Comparison of ENCODE assay signal across 9 cellular contexts in the genomic region with DNA sequence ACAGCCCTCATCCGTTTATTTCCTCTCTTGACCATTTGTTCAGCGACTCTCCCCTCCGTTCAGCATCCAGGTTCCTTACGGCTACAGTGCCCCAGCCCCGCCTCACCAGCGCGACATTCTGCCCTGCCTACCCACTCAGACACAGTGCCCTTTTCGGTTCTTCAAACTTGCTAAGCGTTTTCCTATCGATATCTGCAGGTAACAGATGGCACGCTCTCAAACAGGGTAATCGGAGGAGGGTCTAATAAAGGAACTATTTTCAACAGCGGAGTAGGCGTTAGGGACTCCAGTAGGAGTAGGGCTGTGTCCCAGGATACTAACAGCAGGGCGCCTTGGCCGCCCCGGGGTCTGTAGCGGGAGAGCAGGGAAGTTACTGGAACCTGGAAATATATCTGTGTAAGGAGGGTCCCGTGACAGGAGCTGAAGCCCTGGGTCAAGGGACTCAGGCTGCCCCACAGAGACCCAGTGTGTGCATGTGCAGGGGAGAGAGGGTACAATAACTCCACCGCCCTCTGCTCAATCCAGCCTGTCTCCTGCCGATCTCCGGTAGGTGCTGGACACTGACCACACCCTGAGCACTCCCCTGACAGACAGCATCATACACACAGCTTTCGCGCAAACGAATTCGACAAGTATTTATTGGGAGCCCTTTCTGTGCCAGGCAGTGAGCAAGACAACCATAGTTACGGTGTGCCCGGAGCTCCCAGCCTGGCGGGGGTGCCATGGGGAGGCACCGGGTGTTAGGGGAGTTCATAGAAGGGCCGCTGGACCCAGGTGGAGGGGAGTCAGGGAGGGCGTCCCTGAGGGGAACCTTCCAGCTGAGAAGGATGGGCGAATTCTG. TPM values are rescaled to one million over a fixed set of nuclear protein-coding genes. Genes with fewer than 3 reads are reported as not detected.
DNase-seq lines count a peak whose midpoint lies in the region; ATAC-seq and TF ChIP-seq lines count a peak whose summit lies in the region.
"Had no signal": no experiment of that assay in that cellular context is flagged by ENCODE, and none has a peak within 500 bp of the region (broad histone marks: within the 10 kb centered on the region; RNA-seq: fewer than 3 reads in every experiment).

No MANE protein-coding gene starts in this region.

- peak overlapping the region; percentile 77 to 94 (median 88) for H3K4me3 Mint-ChIP-seq in naive thymus-derived CD4-positive, alpha-beta T cell

- H3K27ac ChIP-seq in BLaER1: no peak overlapping the region
- H3K27ac ChIP-seq in HL-60 (replicated peaks): no peak overlapping the region
- H3K27ac ChIP-seq in brain microvascular endothelial cell: no peak overlapping the region
- no peak overlapping the region for H3K27ac ChIP-seq in naive thymus-derived CD4-positive, alpha-beta T cell (ENCODE audit: low read depth, low read length)

- CTCF ChIA-PET in naive thymus-derived CD4-positive, alpha-beta T cell (lab: Charles Lee): interaction anchor here (1.2 to 2.3 kb wide), 3 partner anchors 27 to 101 kb away, joined by 3 to 5 read pairs (median 4); no protein-coding TSS in a partner anchor

- intact Hi-C loops in naive thymus-derived CD4-positive, alpha-beta T cell (cut with micrococcal nuclease): loop anchor here (1.0 kb wide), 1 partner anchor 32 kb away; the partner anchor contains the start of gene RPS3 (in 2 of the 2)

- in situ Hi-C loops in brain microvascular endothelial cell (cut with HindIII; ENCODE audit: low pct_ligation_motif_present, low sequenced_read_pairs): no loop called here

- ATAC-seq in naive thymus-derived CD4-positive, alpha-beta T cell: peak; percentile 11
- ATAC-seq in HG02840 (IDR thresholded peaks at IDR 0.05; ENCODE audit: low FRiP score, unreplicated experiment) (no peak), HG02885 (IDR thresholded peaks at IDR 0.05; ENCODE audit: poor library complexity, unreplicated experiment) (no peak)

- H3K27ac Mint-ChIP-seq in naive thymus-derived CD4-positive, alpha-beta T cell: peak overlapping the region in 8 of 9 donors; percentile 55 to 90 (median 71)

- H3K27me3 ChIP-seq in BLaER1 (peaks cover 71% of the 10 kb centered on the region), HL-60 (ENCODE audit: insufficient read depth, poor library complexity, severe bottlenecking) (peaks cover 35% of the 10 kb centered on the region), brain microvascular endothelial cell (replicated peaks) (peaks cover 30% of the 10 kb centered on the region)
- peaks cover 4 to 5% of the 10 kb centered on the region in 2 donors for H3K27me3 ChIP-seq in naive thymus-derived CD4-positive, alpha-beta T cell (ENCODE audit: control insufficient read depth in 2 of 2, insufficient read depth in 2 of 2, low read length in 2 of 2)

- no peak overlapping the region for H3K9ac ChIP-seq in BLaER1

- TF ChIP-seq CTCF in HL-60 (IDR thresholded peaks at IDR 0.05; ENCODE audit: insufficient read depth, low read length) (no peak), brain microvascular endothelial cell (IDR thresholded peaks at IDR 0.05; ENCODE audit: low read depth, low read length, missing control alignments) (no peak)

- peaks cover 17 to 31% (median 22%) of the 10 kb centered on the region in 7 donors for H3K4me1 Mint-ChIP-seq in naive thymus-derived CD4-positive, alpha-beta T cell

- H3K4me3 ChIP-seq in BLaER1 (peak overlapping the region; percentile 65), HL-60 (replicated peaks; ENCODE audit: insufficient read depth, low read length) (peak overlapping the region; percentile 37), brain microvascular endothelial cell (ENCODE audit: low read depth, low read length) (peak overlapping the region; percentile 30)
- H3K4me3 ChIP-seq in naive thymus-derived CD4-positive, alpha-beta T cell (ENCODE audit: low read length): peak overlapping the region; percentile 54

- peak overlapping the region; percentile 78 for H3K4me2 ChIP-seq in BLaER1

- no peak for DNase-seq in HL-60 (ENCODE audit: low read depth in 1 of 2, low spot score in 1 of 2)
- DNase-seq in brain microvascular endothelial cell: no peak
- no peak for DNase-seq in naive thymus-derived CD4-positive, alpha-beta T cell
- DNase-seq in HCEC 1CT: no peak
- DNase-seq in HuH-7.5 (ENCODE audit: low spot score): no peak
- DNase-seq: SIG-M5 had no signal

- peaks cover 0 to 7% (median 3%) of the 10 kb centered on the region in 11 donors for H3K9me3 Mint-ChIP-seq in naive thymus-derived CD4-positive, alpha-beta T cell

- H3K36me3 ChIP-seq in BLaER1 (peaks cover 6% of the 10 kb centered on the region; the same call in 1 of the 2 replicates), brain microvascular endothelial cell (replicated peaks) (no peaks in the 10 kb centered on the region)
- H3K36me3 ChIP-seq in naive thymus-derived CD4-positive, alpha-beta T cell (ENCODE audit: control insufficient read depth in 2 of 3, insufficient read depth in 3 of 3, low read length in 3 of 3): no peaks in the 10 kb centered on the region

- H3K27me3 Mint-ChIP-seq in naive thymus-derived CD4-positive, alpha-beta T cell: peaks cover 34 to 56% (median 45%) of the 10 kb centered on the region in 5 donors

- POLR2A ChIA-PET in naive thymus-derived CD4-positive, alpha-beta T cell (lab: Charles Lee): interaction anchor here (0.9 kb wide), 1 partner anchor 158 kb away, joined by 3 read pairs; no protein-coding TSS in a partner anchor

- H3K36me3 Mint-ChIP-seq in naive thymus-derived CD4-positive, alpha-beta T cell: peaks cover 0 to 11% (median 3%) of the 10 kb centered on the region in 5 donors

- peaks cover 12% of the 10 kb centered on the region; the same call in 1 of the 2 replicates for H3K9me3 ChIP-seq in BLaER1
- peaks cover 0 to 4% (median 0%) of the 10 kb centered on the region in 3 experiments for H3K9me3 ChIP-seq in naive thymus-derived CD4-positive, alpha-beta T cell (ENCODE audit: control insufficient read depth in 2 of 3, low read length in 3 of 3)

- H3K4me1 ChIP-seq in BLaER1: peaks cover 9% of the 10 kb centered on the region
- H3K4me1 ChIP-seq in naive thymus-derived CD4-positive, alpha-beta T cell (ENCODE audit: control insufficient read depth in 2 of 2, insufficient read depth in 2 of 2, low read length in 2 of 2): peaks cover 10 to 12% of the 10 kb centered on the region in 2 donors

- peaks cover 12% of the 10 kb centered on the region; the same call in 1 of the 2 replicates for H4K20me1 ChIP-seq in BLaER1

RNA-seq across cellular contexts. Expression of gene KLHL35, which starts 2.1 kb away (rescaled TPM):
- total RNA-seq in naive thymus-derived CD4-positive, alpha-beta T cell: 1 to 10 TPM in 3 of 5 experiments, under 1 TPM in 2; 0.60 to 1.4 (median 1.1) TPM
- polyA plus RNA-seq in naive thymus-derived CD4-positive, alpha-beta T cell: under 1 TPM; 0.57 to 0.60 TPM

RNA-seq across cellular contexts. Expression of gene RPS3, which starts 31.6 kb away (rescaled TPM):
- total RNA-seq in naive thymus-derived CD4-positive, alpha-beta T cell: 1,000 to 10,000 TPM; 3,135 to 5,501 (median 5,089) TPM
- 1,000 to 10,000 TPM; 6,041 to 7,167 TPM for polyA plus RNA-seq in naive thymus-derived CD4-positive, alpha-beta T cell
